1 cellular context compared by ENCODE assay signal in the genomic region with DNA sequence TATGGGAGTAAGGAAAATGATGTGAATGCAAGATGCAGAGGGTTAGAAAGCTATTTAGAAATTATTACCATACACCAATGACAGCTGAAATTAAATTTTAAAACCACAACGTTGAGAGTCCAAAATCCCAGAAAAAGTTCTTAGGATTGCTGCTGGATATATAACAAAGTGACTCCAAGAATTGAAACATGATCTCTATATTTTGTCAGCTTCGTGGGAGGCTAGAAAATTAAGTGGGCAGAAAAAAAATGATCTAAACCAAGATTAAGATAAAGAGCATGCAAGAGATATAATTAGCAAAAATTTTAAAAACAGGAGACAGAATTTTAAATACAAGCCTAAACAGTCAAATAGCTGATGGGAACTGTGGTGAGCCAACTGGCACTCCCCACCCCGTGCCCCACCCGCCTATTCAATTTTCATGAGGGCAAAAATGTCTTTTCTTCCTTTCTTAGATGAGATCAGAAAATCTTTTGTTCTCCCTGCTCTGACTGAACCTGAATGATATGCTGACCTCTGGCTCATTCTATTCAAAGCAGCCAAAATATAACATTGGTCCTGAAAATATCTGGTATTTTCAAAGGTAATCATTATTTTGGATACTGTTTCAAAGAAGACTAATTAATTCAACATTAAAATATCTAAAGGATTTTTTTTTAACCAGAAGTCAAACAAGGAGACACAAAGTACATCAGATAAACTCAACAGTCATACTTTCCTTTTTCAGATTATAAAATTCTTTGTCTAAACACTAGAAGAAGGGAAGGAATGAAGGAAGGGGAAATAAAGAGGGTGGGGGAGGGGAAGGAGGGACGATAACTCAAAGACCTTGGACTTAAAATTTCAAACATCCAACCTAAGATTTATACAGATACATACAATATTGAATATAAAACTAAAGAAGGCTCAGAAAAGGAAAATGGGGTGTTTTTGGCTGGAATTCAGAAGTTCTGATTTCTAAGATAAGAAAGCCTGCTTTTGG.
TF ChIP-seq lines count a peak whose summit lies in the region.

No MANE protein-coding gene starts in this region.

TF ChIP-seq in endothelial cell of umbilical vein, 7 proteins besides CTCF, POLR2A, EP300 and RAD21:
- TF ChIP-seq MYC (IDR thresholded peaks at IDR 0.05; ENCODE audit: low read depth, low read length) (no peak), JUN (IDR thresholded peaks at IDR 0.05; ENCODE audit: borderline replicate concordance, insufficient read depth, insufficient read length, low read depth) (no peak), FOS (IDR thresholded peaks at IDR 0.05; ENCODE audit: borderline replicate concordance, insufficient read depth, low read length) (no peak)
- TF ChIP-seq, protein P1, sequence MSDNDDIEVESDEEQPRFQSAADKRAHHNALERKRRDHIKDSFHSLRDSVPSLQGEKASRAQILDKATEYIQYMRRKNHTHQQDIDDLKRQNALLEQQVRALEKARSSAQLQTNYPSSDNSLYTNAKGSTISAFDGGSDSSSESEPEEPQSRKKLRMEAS (IDR thresholded peaks at IDR 0.05; ENCODE audit: insufficient read depth, insufficient read length) = no peak
